In genomic region chr13:99075268-99076191, GRCh38 we compare ENCODE assay signal across 9 cellular contexts.
A peak's percentile ranks its signal among the peaks of the same experiment; 100 is the strongest.
DNase-seq lines count a peak whose midpoint lies in the region; ATAC-seq and TF ChIP-seq lines count a peak whose summit lies in the region.
"Had no signal": no experiment of that assay in that cellular context is flagged by ENCODE, and none has a peak within 500 bp of the region (broad histone marks: within the 10 kb centered on the region; RNA-seq: fewer than 3 reads in every experiment).

No MANE protein-coding gene starts in this region.

- H3K27ac ChIP-seq in OCI-LY7 (ENCODE audit: low read depth, low read length, poor library complexity, severe bottlenecking) (peak overlapping the region; percentile 66), right cardiac atrium (ENCODE audit: low read length) (no peak overlapping the region)

- DNase-seq in activated T-cell treated with anti-CD3 and anti-CD28 coated beads, Interleukin-2, amount 50 U/mL, for 24 hours: no peak
- no peak for DNase-seq in activated T-cell treated with anti-CD3 and anti-CD28 coated beads, Interleukin-2, amount 50 U/mL, for 48 hours
- peak; percentile 50 for DNase-seq in OCI-LY7 (ENCODE audit: low spot score)
- DNase-seq in stimulated activated naive B cell treated with anti-CD40 and anti-IgM and Interleukin-4, amounts not matched to agents 10 μg/mL and 1 μg/mL and 100 μg/mL, for 72 hours: no peak
- no peak for DNase-seq in H4 (ENCODE audit: low spot score)
- DNase-seq in right cardiac atrium: no peak
- no peak for DNase-seq in NCI-H1436 treated with DMSO at 0.1 percent for 48 hours (lab: John Stamatoyannopoulos, UW)
- DNase-seq: SHP77 had no signal

- H3K4me3 ChIP-seq in OCI-LY7 (ENCODE audit: low read depth, low read length, poor library complexity, severe bottlenecking) (no peak overlapping the region), right cardiac atrium (ENCODE audit: low read length) (no peak overlapping the region)

- H3K36me3 Mint-ChIP-seq in activated T-cell treated with anti-CD3 and anti-CD28 coated beads, Interleukin-2, amount 50 U/mL, for 24 hours (ENCODE audit: low read depth): peaks cover 39% of the 10 kb centered on the region
- H3K36me3 Mint-ChIP-seq in stimulated activated naive B cell treated with anti-CD40 and anti-IgM and Interleukin-4, amounts not matched to agents 10 μg/mL and 1 μg/mL and 100 μg/mL, for 72 hours: peaks cover 13 to 40% of the 10 kb centered on the region in 2 donors

- POLR2A ChIA-PET in OCI-LY7 (lab: Charles Lee): interaction anchor here (0.7 to 1.4 kb wide), 3 partner anchors 8 to 406 kb away, joined by 3 to 4 read pairs (median 4); no protein-coding TSS in a partner anchor

- H3K4me2 ChIP-seq in OCI-LY7 (ENCODE audit: low read length): peak overlapping the region; percentile 20; the same call in 1 of the 2 replicates

- peaks cover 14% of the 10 kb centered on the region for H3K9me3 Mint-ChIP-seq in activated T-cell treated with anti-CD3 and anti-CD28 coated beads, Interleukin-2, amount 50 U/mL, for 24 hours
- peaks cover 4 to 11% of the 10 kb centered on the region in 2 donors for H3K9me3 Mint-ChIP-seq in stimulated activated naive B cell treated with anti-CD40 and anti-IgM and Interleukin-4, amounts not matched to agents 10 μg/mL and 1 μg/mL and 100 μg/mL, for 72 hours

- H3K4me1 Mint-ChIP-seq in activated T-cell treated with anti-CD3 and anti-CD28 coated beads, Interleukin-2, amount 50 U/mL, for 24 hours (ENCODE audit: low read depth): peaks cover 78% of the 10 kb centered on the region
- peaks cover 2 to 11% of the 10 kb centered on the region in 2 donors for H3K4me1 Mint-ChIP-seq in stimulated activated naive B cell treated with anti-CD40 and anti-IgM and Interleukin-4, amounts not matched to agents 10 μg/mL and 1 μg/mL and 100 μg/mL, for 72 hours

- no peak for TF ChIP-seq CTCF in OCI-LY7 (conservative IDR thresholded peaks at IDR 0.05; ENCODE audit: low read length)

- no TSS peak for BruUV-seq in OCI-LY7 (replicated peaks; lab: Mats Ljungman, UMichigan)

- no peak overlapping the region for H2AFZ ChIP-seq in OCI-LY7 (ENCODE audit: low read length)

- CTCF ChIA-PET in OCI-LY7 (lab: Charles Lee; ENCODE audit: unreplicated experiment): no interaction called here

- intact Hi-C loops in OCI-LY7 (cut with micrococcal nuclease; ENCODE audit: unreplicated experiment) (no loop called here), right cardiac atrium (cut with DNase I) (no loop called here)

- WGBS in right cardiac atrium: 81% methylated on average over 1 of the region's 1 CpG

- no peaks in the 10 kb centered on the region for H3K27me3 Mint-ChIP-seq in activated T-cell treated with anti-CD3 and anti-CD28 coated beads, Interleukin-2, amount 50 U/mL, for 24 hours
- H3K27me3 Mint-ChIP-seq in stimulated activated naive B cell treated with anti-CD40 and anti-IgM and Interleukin-4, amounts not matched to agents 10 μg/mL and 1 μg/mL and 100 μg/mL, for 72 hours: no peaks in the 10 kb centered on the region

- H3K27me3 ChIP-seq in right cardiac atrium (ENCODE audit: control insufficient read depth, insufficient read depth): no peaks in the 10 kb centered on the region

- H3K4me1 ChIP-seq in OCI-LY7 (ENCODE audit: insufficient read depth, low read length, poor library complexity, severe bottlenecking) (peaks cover 20% of the 10 kb centered on the region), right cardiac atrium (ENCODE audit: control insufficient read depth, insufficient read depth, low read length) (no peaks in the 10 kb centered on the region)

- H3K79me2 ChIP-seq in OCI-LY7 (ENCODE audit: insufficient read depth, low read depth, low read length): no peaks in the 10 kb centered on the region

- ATAC-seq in HG02852 (IDR thresholded peaks at IDR 0.05; ENCODE audit: unreplicated experiment) (peak; percentile 91), right cardiac atrium (no peak)
- peak; percentile 61 to 77 for ATAC-seq in stimulated activated naive B cell treated with anti-CD40 and anti-IgM and Interleukin-4, amounts not matched to agents 10 μg/mL and 1 μg/mL and 100 μg/mL, for 72 hours (replicated peaks)

- no peaks in the 10 kb centered on the region for H4K20me1 ChIP-seq in OCI-LY7 (ENCODE audit: insufficient read depth, low read length)

- peaks cover 45% of the 10 kb centered on the region for H3K36me3 ChIP-seq in OCI-LY7 (ENCODE audit: insufficient read depth, low read length)

- H3K9me3 ChIP-seq in OCI-LY7 (ENCODE audit: low read length): peaks cover 12% of the 10 kb centered on the region; the same call in 1 of the 2 replicates
- H3K9me3 ChIP-seq in right cardiac atrium (ENCODE audit: control insufficient read depth, low read length): no peaks in the 10 kb centered on the region

- no peaks in the 10 kb centered on the region for H3K9me2 ChIP-seq in OCI-LY7 (ENCODE audit: insufficient read depth, low read length)

- peak overlapping the region; percentile 92 for H3K27ac Mint-ChIP-seq in activated T-cell treated with anti-CD3 and anti-CD28 coated beads, Interleukin-2, amount 50 U/mL, for 24 hours
- H3K27ac Mint-ChIP-seq in stimulated activated naive B cell treated with anti-CD40 and anti-IgM and Interleukin-4, amounts not matched to agents 10 μg/mL and 1 μg/mL and 100 μg/mL, for 72 hours: no peak overlapping the region

- peak overlapping the region; percentile 58 for H3K4me3 Mint-ChIP-seq in activated T-cell treated with anti-CD3 and anti-CD28 coated beads, Interleukin-2, amount 50 U/mL, for 24 hours
- no peak overlapping the region for H3K4me3 Mint-ChIP-seq in stimulated activated naive B cell treated with anti-CD40 and anti-IgM and Interleukin-4, amounts not matched to agents 10 μg/mL and 1 μg/mL and 100 μg/mL, for 72 hours

Comparison
In these comparisons a context has a peak if more than half of its experiments do, and no peak if none do; other contexts are left out.
1. ATAC-seq: peak in HG02852 (single experiment) and stimulated activated naive B cell treated with anti-CD40 and anti-IgM and Interleukin-4, amounts not matched to agents 10 μg/mL and 1 μg/mL and 100 μg/mL, for 72 hours (2 of 2); none in right cardiac atrium (0 of 2).